In genomic region chr2:126835811-126836210, GRCh38 we compare ENCODE assay signal across 31 cellular contexts.
"Had no signal": no experiment of that assay in that cellular context is flagged by ENCODE, and none has a peak within 500 bp of the region (broad histone marks: within the 10 kb centered on the region; RNA-seq: fewer than 3 reads in every experiment).

No MANE protein-coding gene starts in this region.

- DNase-seq: activated CD4-positive, alpha-beta T cell treated with anti-CD3 and anti-CD28 coated beads for 1 hour; activated CD4-positive, alpha-beta T cell treated with anti-CD3 and anti-CD28 coated beads for 48 hours; activated CD4-positive, CD25-positive, alpha-beta regulatory T cell; activated CD8-positive, alpha-beta T cell treated with anti-CD3 and anti-CD28 coated beads for 36 hours; activated gamma-delta T cell; activated naive CD4-positive, alpha-beta T cell treated with anti-CD3 and anti-CD28 coated beads for 36 hours; activated T-cell treated with anti-CD3 and anti-CD28 coated beads, Interleukin-2, amount 50 U/mL, for 1 hour; activated T-cell treated with anti-CD3 and anti-CD28 coated beads, Interleukin-2, amount 50 U/mL, for 72 hours; adrenal gland; body of pancreas; caudate nucleus; KG1; MM.1S; MV-4-11; NCI-H1092; NCI-H1436 treated with DMSO at 0.1 percent for 48 hours; NCI-H1694 treated with DMSO at 0.1 percent for 48 hours; NCI-H2029; NCI-H345; NCI-H524 treated with DMSO at 0.1 percent for 48 hours; NK-92 treated with Interleukin-12 subunit alpha and Interleukin-12 subunit beta, amount 100 ng/mL, for 24 hours; PC-9; SHP77; SJCRH30; T1000; WERI-Rb-1 had no signal

- H3K9me3 ChIP-seq: adrenal gland, body of pancreas, breast epithelium, SJCRH30 had no signal

- H3K27ac ChIP-seq: adrenal gland, body of pancreas, breast epithelium, PC-9, SJCRH30, SK-N-MC, WERI-Rb-1 had no signal

- H3K4me1 ChIP-seq: adrenal gland, body of pancreas, breast epithelium had no signal

- FAIRE-seq: astrocyte had no signal

- ATAC-seq: activated CD8-positive, alpha-beta T cell treated with anti-CD3 and anti-CD28 coated beads for 36 hours; activated naive CD4-positive, alpha-beta T cell treated with anti-CD3 and anti-CD28 coated beads, Interleukin-2, amount 50 U/mL, for 72 hours; activated T-cell treated with anti-CD3 and anti-CD28 coated beads, Interleukin-2, amount 50 U/mL, for 72 hours; activated T-helper 17 cell treated with anti-CD3 and anti-CD28 coated beads, Interleukin-2, amount 50 U/mL, for 72 hours; body of pancreas had no signal

- H3K27me3 ChIP-seq: adrenal gland, body of pancreas, breast epithelium, SJCRH30 had no signal

- H3K36me3 ChIP-seq: adrenal gland, breast epithelium, SJCRH30, WERI-Rb-1 had no signal

- H3K4me3 ChIP-seq: adrenal gland, body of pancreas, breast epithelium, PC-9, SJCRH30, SK-N-MC had no signal
